21 cellular contexts compared by ENCODE assay signal in the genomic region with DNA sequence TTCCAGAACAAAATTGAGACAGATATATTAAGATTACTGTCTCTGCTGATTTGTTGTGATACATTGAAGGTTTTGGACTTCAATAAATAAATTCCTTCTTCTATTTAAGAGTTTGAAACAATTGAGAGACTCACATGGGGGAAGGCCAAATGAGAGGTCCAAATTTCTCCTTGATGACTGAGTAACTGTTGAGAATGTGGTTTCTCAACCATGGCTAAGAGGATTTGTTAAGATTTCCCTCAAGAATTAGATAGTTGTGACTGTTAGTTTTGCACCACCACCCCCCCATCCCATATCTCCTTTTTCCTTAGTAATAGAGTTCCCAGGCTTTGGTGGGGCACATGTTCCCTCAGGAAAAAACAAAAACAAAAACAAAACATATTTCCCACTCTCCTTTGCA. TPM values are rescaled to one million over a fixed set of nuclear protein-coding genes. Genes with fewer than 3 reads are reported as not detected.
DNase-seq lines count a peak whose midpoint lies in the region; FAIRE-seq and TF ChIP-seq lines count a peak whose summit lies in the region.
"Had no signal": no experiment of that assay in that cellular context is flagged by ENCODE, and none has a peak within 500 bp of the region (broad histone marks: within the 10 kb centered on the region; RNA-seq: fewer than 3 reads in every experiment).

No MANE protein-coding gene starts in this region.

- no peak overlapping the region for H3K27ac Mint-ChIP-seq in endothelial cell (ENCODE audit: unreplicated experiment)
- H3K27ac Mint-ChIP-seq: CD14-positive monocyte had no signal

- CTCF ChIA-PET in A673 (lab: Charles Lee) = no interaction called here

- no peaks in the 10 kb centered on the region for H3K4me1 ChIP-seq in A673 (ENCODE audit: insufficient read depth, low read length, poor library complexity, severe bottlenecking)
- H3K4me1 ChIP-seq: Peyer's patch had no signal

- H3K4me3 ChIP-seq in A673 (ENCODE audit: low read depth, low read length, poor library complexity, severe bottlenecking) = no peak overlapping the region
- H3K4me3 ChIP-seq: A549, K562, Peyer's patch, SJSA1 had no signal

- peaks cover 15% of the 10 kb centered on the region for H3K27me3 ChIP-seq in A673 (replicated peaks; ENCODE audit: insufficient read depth, low read depth, low read length, poor library complexity)
- H3K27me3 ChIP-seq: Peyer's patch, SJSA1 had no signal

- H3K4me3 Mint-ChIP-seq in endothelial cell (ENCODE audit: unreplicated experiment) = no peak overlapping the region
- H3K4me3 Mint-ChIP-seq: CD14-positive monocyte had no signal

- peaks cover 3% of the 10 kb centered on the region for H3K4me1 Mint-ChIP-seq in endothelial cell (ENCODE audit: unreplicated experiment)
- H3K4me1 Mint-ChIP-seq: CD14-positive monocyte had no signal

- H3K36me3 Mint-ChIP-seq in endothelial cell (ENCODE audit: low read depth, unreplicated experiment) = no peaks in the 10 kb centered on the region
- H3K36me3 Mint-ChIP-seq: CD14-positive monocyte had no signal

- intact Hi-C loops in A673 (cut with micrococcal nuclease; ENCODE audit: unreplicated experiment) = no loop called here

- no peaks in the 10 kb centered on the region for H3K9me3 ChIP-seq in A673 (ENCODE audit: low read depth, low read length, poor library complexity, severe bottlenecking)
- H3K9me3 ChIP-seq: Peyer's patch, SJSA1 had no signal

- no TSS peak for BruUV-seq in A673 (replicated peaks; lab: Mats Ljungman, UMichigan)

- no peak for FAIRE-seq in D721Med (lab: Jason Lieb, UNC)
- FAIRE-seq: A549, G401.6, GM19239, H1, K562 had no signal

- POLR2A ChIA-PET in A673 (lab: Charles Lee; ENCODE audit: low non-redundant PET) = no interaction called here

- H3K27ac ChIP-seq in A673 (ENCODE audit: low read depth, low read length, poor library complexity, severe bottlenecking) = no peak overlapping the region
- H3K27ac ChIP-seq: Peyer's patch, SJSA1 had no signal

- DNase-seq in EH (ENCODE audit: low read depth) (peak; percentile 76), amniotic epithelial cell (ENCODE audit: low read depth) (peak; percentile 84), iris pigment epithelial cell (ENCODE audit: low read depth) (peak; percentile 27), stromal cell of bone marrow (ENCODE audit: low read depth) (peak; percentile 33), endothelial cell (ENCODE audit: low spot score) (no peak), A673 (ENCODE audit: low spot score) (no peak), D721Med (ENCODE audit: insufficient read length, low spot score) (no peak)
- DNase-seq: DMS 273 treated with DMSO at 0.1 percent for 48 hours; DND-41; NCI-H1105; NCI-H2081 treated with DMSO at 0.1 percent for 48 hours; NK-92 treated with Interleukin-12 subunit alpha and Interleukin-12 subunit beta, amount 100 ng/mL, for 24 hours; Peyer's patch had no signal

- H3K27me3 Mint-ChIP-seq in endothelial cell (ENCODE audit: unreplicated experiment) = peaks cover 2% of the 10 kb centered on the region

- no peaks in the 10 kb centered on the region for H3K9me3 Mint-ChIP-seq in endothelial cell (ENCODE audit: unreplicated experiment)

- no peak for TF ChIP-seq CTCF in endothelial cell (IDR thresholded peaks at IDR 0.05; ENCODE audit: unreplicated experiment)
- no peak for TF ChIP-seq CTCF in A673 (conservative IDR thresholded peaks at IDR 0.05; ENCODE audit: low read depth, low read length)
- TF ChIP-seq CTCF in D721Med (IDR thresholded peaks at IDR 0.05; ENCODE audit: insufficient read depth, missing control alignments) = no peak

- no peaks in the 10 kb centered on the region for H3K36me3 ChIP-seq in A673 (ENCODE audit: insufficient read depth, low read length, poor library complexity, severe bottlenecking)
- H3K36me3 ChIP-seq: Peyer's patch, SJSA1 had no signal

RNA-seq across cellular contexts. Expression of gene IGF1, which starts 47.7 kb away (rescaled TPM):
- total RNA-seq in endothelial cell (ENCODE audit: unreplicated experiment) (3.4 TPM), A673 (2021) (16.4 and 18.0 TPM in 2 replicates)
- total RNA-seq: H1, NCI-H460 had no signal

Comparison
In these comparisons a context has a peak if more than half of its experiments do, and no peak if none do; other contexts are left out.
1. DNase-seq: peak in EH (single experiment), amniotic epithelial cell (single experiment), iris pigment epithelial cell (single experiment) and stromal cell of bone marrow (single experiment); none in endothelial cell (single experiment), A673 (single experiment) and D721Med (single experiment).